In genomic region chr12:117025481-117026151, GRCh38 we compare ENCODE assay signal across 8 cellular contexts.
DNase-seq lines count a peak whose midpoint lies in the region; ATAC-seq, FAIRE-seq and TF ChIP-seq lines count a peak whose summit lies in the region.

No MANE protein-coding gene starts in this region.

- H3K4me1 Mint-ChIP-seq in osteocyte (ENCODE audit: unreplicated experiment), result peaks cover 9% of the 10 kb centered on the region

- H3K27me3 Mint-ChIP-seq in osteocyte (ENCODE audit: unreplicated experiment), result no peaks in the 10 kb centered on the region

- H3K9me3 Mint-ChIP-seq in osteocyte (ENCODE audit: unreplicated experiment), result no peaks in the 10 kb centered on the region

- no peak overlapping the region for H3K4me3 Mint-ChIP-seq in osteocyte (ENCODE audit: unreplicated experiment)

- no peak overlapping the region for H3K4me3 ChIP-seq in AG04449 (ENCODE audit: low read depth, low read length)

- TF ChIP-seq CTCF in AG04449 (IDR thresholded peaks at IDR 0.05; ENCODE audit: insufficient read depth, low read length, missing control alignments), result peak; percentile 83
- TF ChIP-seq CTCF in osteocyte (IDR thresholded peaks at IDR 0.05), result peak; percentile 92

- H3K27ac Mint-ChIP-seq in osteocyte (ENCODE audit: unreplicated experiment), result peak overlapping the region; percentile 52

- peak; percentile 81 for FAIRE-seq in GM18507 (lab: Jason Lieb, UNC)

- DNase-seq in AG04449 (ENCODE audit: low read depth, low spot score) (no peak), GM18507 (ENCODE audit: extremely low spot score, insufficient read length, low read depth) (peak; percentile 53), Kasumi-1 (lab: John Stamatoyannopoulos, UW) (peak; percentile 56 to 66), RPMI7951 (ENCODE audit: low read depth) (peak; percentile 45), globus pallidus (ENCODE audit: low spot score) (peak; percentile 59), osteocyte (ENCODE audit: extremely low spot score, unreplicated experiment) (no peak)
- peak; percentile 29 for DNase-seq in activated naive CD4-positive, alpha-beta T cell treated with anti-CD3 and anti-CD28 coated beads, Interleukin-2, amount 50 U/mL, for 16 hours

- CTCF ChIA-PET in AG04449 (lab: Yijun Ruan, JAX), result interaction anchor here (0.7 to 5.9 kb wide), 15 partner anchors 8 to 824 kb away, joined by 3 to 62 read pairs (median 5); no protein-coding TSS in a partner anchor

- no peak for ATAC-seq in HG03097 (IDR thresholded peaks at IDR 0.05; ENCODE audit: low FRiP score, unreplicated experiment)

- H3K36me3 Mint-ChIP-seq in osteocyte (ENCODE audit: unreplicated experiment), result peaks cover 20% of the 10 kb centered on the region

- POLR2A ChIA-PET in AG04449 (lab: Yijun Ruan, JAX), result no interaction called here

Comparison
In these comparisons a context has a peak if more than half of its experiments do, and no peak if none do; other contexts are left out.
1. DNase-seq: peak in GM18507 (single experiment), Kasumi-1 (2 of 2), RPMI7951 (single experiment), activated naive CD4-positive, alpha-beta T cell treated with anti-CD3 and anti-CD28 coated beads, Interleukin-2, amount 50 U/mL, for 16 hours (single experiment) and globus pallidus (single experiment); none in AG04449 (single experiment) and osteocyte (single experiment).